In the genomic region with DNA sequence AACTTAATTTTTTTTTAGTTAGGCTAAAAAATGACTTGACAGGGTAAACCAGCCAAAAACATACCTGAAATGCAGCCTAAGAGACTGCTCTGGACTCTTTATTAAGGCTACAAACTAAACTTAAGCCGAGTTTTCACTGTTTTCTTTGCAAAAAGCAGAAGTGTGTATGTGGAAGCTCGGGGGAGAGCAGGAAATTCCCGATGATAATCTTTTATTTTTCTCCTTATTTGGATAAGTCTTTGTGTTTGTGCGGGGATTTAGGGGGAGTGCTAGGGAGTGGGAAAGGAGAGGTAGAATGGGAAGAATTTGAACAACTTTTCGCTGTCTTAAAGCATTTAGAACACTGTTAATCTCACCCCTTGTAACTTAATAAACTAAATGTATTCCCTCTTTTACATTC, we compare ENCODE assay signal across 1 cellular context.
TF ChIP-seq lines count a peak whose summit lies in the region.

No MANE protein-coding gene starts in this region.

TF ChIP-seq in K562, 482 proteins besides CTCF, POLR2A, EP300 and RAD21 (continued from another document):
- TF ChIP-seq, protein P1, sequence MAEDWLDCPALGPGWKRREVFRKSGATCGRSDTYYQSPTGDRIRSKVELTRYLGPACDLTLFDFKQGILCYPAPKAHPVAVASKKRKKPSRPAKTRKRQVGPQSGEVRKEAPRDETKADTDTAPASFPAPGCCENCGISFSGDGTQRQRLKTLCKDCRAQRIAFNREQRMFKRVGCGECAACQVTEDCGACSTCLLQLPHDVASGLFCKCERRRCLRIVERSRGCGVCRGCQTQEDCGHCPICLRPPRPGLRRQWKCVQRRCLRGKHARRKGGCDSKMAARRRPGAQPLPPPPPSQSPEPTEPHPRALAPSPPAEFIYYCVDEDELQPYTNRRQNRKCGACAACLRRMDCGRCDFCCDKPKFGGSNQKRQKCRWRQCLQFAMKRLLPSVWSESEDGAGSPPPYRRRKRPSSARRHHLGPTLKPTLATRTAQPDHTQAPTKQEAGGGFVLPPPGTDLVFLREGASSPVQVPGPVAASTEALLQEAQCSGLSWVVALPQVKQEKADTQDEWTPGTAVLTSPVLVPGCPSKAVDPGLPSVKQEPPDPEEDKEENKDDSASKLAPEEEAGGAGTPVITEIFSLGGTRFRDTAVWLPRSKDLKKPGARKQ (CRISPR knock-in tag; IDR thresholded peaks at IDR 0.05) = no peak
- TF ChIP-seq ZNF124 (CRISPR knock-in tag; IDR thresholded peaks at IDR 0.05) = no peak
- TF ChIP-seq CSDE1 (IDR thresholded peaks at IDR 0.05) = no peak
- TF ChIP-seq, protein P2, sequence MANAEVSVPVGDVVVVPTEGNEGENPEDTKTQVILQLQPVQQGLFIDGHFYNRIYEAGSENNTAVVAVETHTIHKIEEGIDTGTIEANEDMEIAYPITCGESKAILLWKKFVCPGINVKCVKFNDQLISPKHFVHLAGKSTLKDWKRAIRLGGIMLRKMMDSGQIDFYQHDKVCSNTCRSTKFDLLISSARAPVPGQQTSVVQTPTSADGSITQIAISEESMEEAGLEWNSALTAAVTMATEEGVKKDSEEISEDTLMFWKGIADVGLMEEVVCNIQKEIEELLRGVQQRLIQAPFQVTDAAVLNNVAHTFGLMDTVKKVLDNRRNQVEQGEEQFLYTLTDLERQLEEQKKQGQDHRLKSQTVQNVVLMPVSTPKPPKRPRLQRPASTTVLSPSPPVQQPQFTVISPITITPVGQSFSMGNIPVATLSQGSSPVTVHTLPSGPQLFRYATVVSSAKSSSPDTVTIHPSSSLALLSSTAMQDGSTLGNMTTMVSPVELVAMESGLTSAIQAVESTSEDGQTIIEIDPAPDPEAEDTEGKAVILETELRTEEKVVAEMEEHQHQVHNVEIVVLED (CRISPR knock-in tag; IDR thresholded peaks at IDR 0.05) = no peak
- no peak for TF ChIP-seq MYBL2 (IDR thresholded peaks at IDR 0.05; ENCODE audit: low read depth)
- no peak for TF ChIP-seq MYBL2 (CRISPR knock-in tag; IDR thresholded peaks at IDR 0.05; ENCODE audit: borderline replicate concordance)
- TF ChIP-seq, protein P3, sequence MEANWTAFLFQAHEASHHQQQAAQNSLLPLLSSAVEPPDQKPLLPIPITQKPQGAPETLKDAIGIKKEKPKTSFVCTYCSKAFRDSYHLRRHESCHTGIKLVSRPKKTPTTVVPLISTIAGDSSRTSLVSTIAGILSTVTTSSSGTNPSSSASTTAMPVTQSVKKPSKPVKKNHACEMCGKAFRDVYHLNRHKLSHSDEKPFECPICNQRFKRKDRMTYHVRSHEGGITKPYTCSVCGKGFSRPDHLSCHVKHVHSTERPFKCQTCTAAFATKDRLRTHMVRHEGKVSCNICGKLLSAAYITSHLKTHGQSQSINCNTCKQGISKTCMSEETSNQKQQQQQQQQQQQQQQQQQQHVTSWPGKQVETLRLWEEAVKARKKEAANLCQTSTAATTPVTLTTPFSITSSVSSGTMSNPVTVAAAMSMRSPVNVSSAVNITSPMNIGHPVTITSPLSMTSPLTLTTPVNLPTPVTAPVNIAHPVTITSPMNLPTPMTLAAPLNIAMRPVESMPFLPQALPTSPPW (CRISPR knock-in tag; IDR thresholded peaks at IDR 0.05) = peak; percentile 38; the same call in 1 of the 2 replicates
- TF ChIP-seq ZNF75A (CRISPR knock-in tag; IDR thresholded peaks at IDR 0.05) = no peak
- no peak for TF ChIP-seq ZKSCAN3 (CRISPR knock-in tag; IDR thresholded peaks at IDR 0.05)
- TF ChIP-seq, protein P4, sequence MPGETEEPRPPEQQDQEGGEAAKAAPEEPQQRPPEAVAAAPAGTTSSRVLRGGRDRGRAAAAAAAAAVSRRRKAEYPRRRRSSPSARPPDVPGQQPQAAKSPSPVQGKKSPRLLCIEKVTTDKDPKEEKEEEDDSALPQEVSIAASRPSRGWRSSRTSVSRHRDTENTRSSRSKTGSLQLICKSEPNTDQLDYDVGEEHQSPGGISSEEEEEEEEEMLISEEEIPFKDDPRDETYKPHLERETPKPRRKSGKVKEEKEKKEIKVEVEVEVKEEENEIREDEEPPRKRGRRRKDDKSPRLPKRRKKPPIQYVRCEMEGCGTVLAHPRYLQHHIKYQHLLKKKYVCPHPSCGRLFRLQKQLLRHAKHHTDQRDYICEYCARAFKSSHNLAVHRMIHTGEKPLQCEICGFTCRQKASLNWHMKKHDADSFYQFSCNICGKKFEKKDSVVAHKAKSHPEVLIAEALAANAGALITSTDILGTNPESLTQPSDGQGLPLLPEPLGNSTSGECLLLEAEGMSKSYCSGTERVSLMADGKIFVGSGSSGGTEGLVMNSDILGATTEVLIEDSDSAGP (CRISPR knock-in tag; IDR thresholded peaks at IDR 0.05) = no peak
- TF ChIP-seq, protein P5, sequence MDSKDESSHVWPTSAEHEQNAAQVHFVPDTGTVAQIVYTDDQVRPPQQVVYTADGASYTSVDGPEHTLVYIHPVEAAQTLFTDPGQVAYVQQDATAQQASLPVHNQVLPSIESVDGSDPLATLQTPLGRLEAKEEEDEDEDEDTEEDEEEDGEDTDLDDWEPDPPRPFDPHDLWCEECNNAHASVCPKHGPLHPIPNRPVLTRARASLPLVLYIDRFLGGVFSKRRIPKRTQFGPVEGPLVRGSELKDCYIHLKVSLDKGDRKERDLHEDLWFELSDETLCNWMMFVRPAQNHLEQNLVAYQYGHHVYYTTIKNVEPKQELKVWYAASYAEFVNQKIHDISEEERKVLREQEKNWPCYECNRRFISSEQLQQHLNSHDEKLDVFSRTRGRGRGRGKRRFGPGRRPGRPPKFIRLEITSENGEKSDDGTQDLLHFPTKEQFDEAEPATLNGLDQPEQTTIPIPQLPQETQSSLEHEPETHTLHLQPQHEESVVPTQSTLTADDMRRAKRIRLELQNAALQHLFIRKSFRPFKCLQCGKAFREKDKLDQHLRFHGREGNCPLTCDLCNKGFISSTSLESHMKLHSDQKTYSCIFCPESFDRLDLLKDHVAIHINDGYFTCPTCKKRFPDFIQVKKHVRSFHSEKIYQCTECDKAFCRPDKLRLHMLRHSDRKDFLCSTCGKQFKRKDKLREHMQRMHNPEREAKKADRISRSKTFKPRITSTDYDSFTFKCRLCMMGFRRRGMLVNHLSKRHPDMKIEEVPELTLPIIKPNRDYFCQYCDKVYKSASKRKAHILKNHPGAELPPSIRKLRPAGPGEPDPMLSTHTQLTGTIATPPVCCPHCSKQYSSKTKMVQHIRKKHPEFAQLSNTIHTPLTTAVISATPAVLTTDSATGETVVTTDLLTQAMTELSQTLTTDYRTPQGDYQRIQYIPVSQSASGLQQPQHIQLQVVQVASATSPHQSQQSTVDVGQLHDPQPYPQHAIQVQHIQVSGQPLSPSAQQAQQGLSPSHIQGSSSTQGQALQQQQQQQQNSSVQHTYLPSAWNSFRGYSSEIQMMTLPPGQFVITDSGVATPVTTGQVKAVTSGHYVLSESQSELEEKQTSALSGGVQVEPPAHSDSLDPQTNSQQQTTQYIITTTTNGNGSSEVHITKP (IDR thresholded peaks at IDR 0.05; ENCODE audit: partially characterized antibody) = peak; percentile 86
TF ChIP-seq in K562: peak in this region for 13.
